ENCODE assay signal across 10 cellular contexts in the genomic region with DNA sequence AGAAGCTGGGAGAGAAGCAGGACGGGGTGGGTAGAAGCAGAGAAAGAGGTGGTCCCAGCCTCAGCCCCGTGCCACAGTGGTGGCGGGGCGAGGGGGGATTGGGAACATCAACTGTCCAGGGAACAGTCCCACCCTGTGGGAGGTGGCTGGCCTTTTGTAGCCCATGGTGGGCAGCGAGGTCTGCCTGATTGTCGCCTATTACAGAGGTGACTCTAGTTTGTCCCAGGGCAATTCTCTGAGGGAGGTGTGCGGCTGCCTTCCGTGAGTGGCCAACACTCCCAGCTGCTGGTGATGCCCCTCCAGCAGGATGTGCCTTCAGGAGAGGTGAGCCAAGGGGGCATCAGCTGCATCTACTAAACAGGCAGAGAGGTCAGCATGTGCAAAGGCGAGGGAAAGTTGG.
"Had no signal": no experiment of that assay in that cellular context is flagged by ENCODE, and none has a peak within 500 bp of the region (broad histone marks: within the 10 kb centered on the region; RNA-seq: fewer than 3 reads in every experiment).

No MANE protein-coding gene starts in this region.

- H3K27ac ChIP-seq: cardiac muscle cell, left lung, uterus had no signal

- H3K4me1 ChIP-seq: uterus had no signal

- FAIRE-seq: kidney had no signal

- DNase-seq: activated CD4-positive, alpha-beta T cell treated with anti-CD3 and anti-CD28 coated beads, Interleukin-2, amount 10 ng/mL, durations not matched to agents 7 days and 5 days; activated CD4-positive, CD25-positive, alpha-beta regulatory T cell; activated naive CD4-positive, alpha-beta T cell treated with anti-CD3 and anti-CD28 coated beads for 36 hours; erythroblast; kidney; left lung; mesenchymal stem cell; stimulated activated naive CD8-positive, alpha-beta T cell treated with anti-CD3 and anti-CD28 coated beads, Interleukin-15, amount 100 ng/mL, for 72 hours; uterus had no signal

- H3K36me3 ChIP-seq: cardiac muscle cell, left lung, uterus had no signal

- H3K9me3 ChIP-seq: left lung, uterus had no signal

- ATAC-seq: left lung had no signal

- H3K4me3 ChIP-seq: cardiac muscle cell, left lung, uterus had no signal

- H3K27me3 ChIP-seq: cardiac muscle cell, left lung, uterus had no signal
